In genomic region chrX:78073147-78074077, GRCh38 we compare ENCODE assay signal across 7 cellular contexts. TPM values are rescaled to one million over a fixed set of nuclear protein-coding genes. Genes with fewer than 3 reads are reported as not detected.
A peak's percentile ranks its signal among the peaks of the same experiment; 100 is the strongest.
DNase-seq lines count a peak whose midpoint lies in the region; ATAC-seq, FAIRE-seq and TF ChIP-seq lines count a peak whose summit lies in the region.
"Not testable (repeated sequence)": the region's sequence is repeated elsewhere in the genome, so short reads cannot be mapped to it uniquely, and the experiment has no call there.

No MANE protein-coding gene starts in this region.

- not testable (repeated sequence) for H3K9me1 ChIP-seq in K562 (ENCODE audit: control insufficient read depth, insufficient read depth, low read length)

- WGBS in K562 (ENCODE audit: insufficient coverage, low coverage, missing lambda C conversion rate), result 30% methylated on average over 11 of the region's 14 CpGs

- TF ChIP-seq CTCF in DND-41 (IDR thresholded peaks at IDR 0.05; ENCODE audit: borderline replicate concordance, extremely low read depth, low read length, poor library complexity, severe bottlenecking); K562 (IDR thresholded peaks at IDR 0.05 in 2 of 3, conservative IDR thresholded peaks at IDR 0.05 in 1 of 3; ENCODE audit: insufficient read depth in 2 of 3, low read depth in 1 of 3, low read length in 3 of 3); natural killer cell (IDR thresholded peaks at IDR 0.05): not testable (repeated sequence)

- not testable (repeated sequence) for H3K4me3 Mint-ChIP-seq in activated CD4-positive, alpha-beta T cell treated with anti-CD3 and anti-CD28 coated beads for 36 hours
- peak overlapping the region; percentile 62 for H3K4me3 Mint-ChIP-seq in natural killer cell

- intact Hi-C loops in activated CD4-positive, alpha-beta T cell treated with anti-CD3 and anti-CD28 coated beads for 36 hours (cut with DNase I, micrococcal nuclease), result not testable (repeated sequence)
- intact Hi-C loops in K562 (cut with micrococcal nuclease) (loop anchor here (1.0 kb wide), 1 partner anchor 9 kb away; no protein-coding TSS in a partner anchor), natural killer cell (cut with micrococcal nuclease) (loop anchor here (1.0 kb wide), 2 partner anchors 31 to 163 kb away; partner anchors contain the start of genes ATP7A and PGK1)

- not testable (repeated sequence) for TF ChIP-seq RAD21 in K562 (CRISPR knock-in tag; conservative IDR thresholded peaks at IDR 0.05 in 1 of 2, IDR thresholded peaks at IDR 0.05 in 1 of 2)

- not testable (repeated sequence) for TF ChIP-seq EP300 in K562 (IDR thresholded peaks at IDR 0.05; ENCODE audit: low read length)

- H3K79me2 ChIP-seq in DND-41 (ENCODE audit: insufficient read depth, low read length); K562 (ENCODE audit: control insufficient read depth, insufficient read depth, low read length): not testable (repeated sequence)

- H3K27me3 ChIP-seq in DND-41 (ENCODE audit: insufficient read depth, low read length, poor library complexity); K562 (ENCODE audit: control insufficient read depth in 2 of 2, insufficient read depth in 2 of 2, low read length in 2 of 2): not testable (repeated sequence)

- H3K9me3 ChIP-seq in DND-41 (ENCODE audit: insufficient read depth, low read length, severe bottlenecking); K562 (replicated peaks; ENCODE audit: control insufficient read depth, insufficient read depth, low read depth, low read length): not testable (repeated sequence)

- not testable (repeated sequence) for H3K27me3 Mint-ChIP-seq in activated CD4-positive, alpha-beta T cell treated with anti-CD3 and anti-CD28 coated beads for 36 hours; natural killer cell (ENCODE audit: low read depth in 2 of 2)

- H3K4me2 ChIP-seq in DND-41 (ENCODE audit: insufficient read depth, low read length); K562 (ENCODE audit: insufficient read depth, low read length): not testable (repeated sequence)

- not testable (repeated sequence) for FAIRE-seq in K562 (lab: Jason Lieb, UNC)

- POLR2A ChIA-PET in activated CD4-positive, alpha-beta T cell treated with anti-CD3 and anti-CD28 coated beads for 36 hours (lab: Charles Lee); K562 (lab: Yijun Ruan, JAX): not testable (repeated sequence)

- CTCF ChIA-PET in activated CD4-positive, alpha-beta T cell treated with anti-CD3 and anti-CD28 coated beads for 36 hours (lab: Charles Lee), result interaction anchor here (1.1 kb wide), 1 partner anchor 163 kb away, joined by 4 read pairs; the partner anchor contains the start of gene ATP7A
- CTCF ChIA-PET in K562 (lab: Yijun Ruan, JAX; ENCODE audit: low intra/inter-chr PET ratio), result not testable (repeated sequence)

- H4K20me1 ChIP-seq in DND-41 (ENCODE audit: insufficient read depth, low read length); K562 (replicated peaks; ENCODE audit: control insufficient read depth, insufficient read depth, low read length): not testable (repeated sequence)

- DNase-seq in DND-41 (peak; percentile 67), natural killer cell (peak; percentile 33)
- peak; percentile 44 for DNase-seq in activated CD4-positive, alpha-beta T cell treated with anti-CD3 and anti-CD28 coated beads for 36 hours
- DNase-seq in activated CD8-positive, alpha-beta memory T cell treated with anti-CD3 and anti-CD28 coated beads, Interleukin-2, amount 50 U/mL, for 1 hour (ENCODE audit: extremely low read depth), result peak; percentile 26
- peak; percentile 4 for DNase-seq in activated naive CD4-positive, alpha-beta T cell treated with Interleukin-2 at 50 U/mL for 16 hours
- DNase-seq in K562 (ENCODE audit: extremely low read depth in 1 of 4, low spot score in 3 of 4), result not testable (repeated sequence)
- peak; percentile 8 to 13 for DNase-seq in stimulated activated CD8-positive, alpha-beta memory T cell treated with anti-CD3 and anti-CD28 coated beads, Interleukin-2, amount 100 ng/mL, for 1 hour (ENCODE audit: low read depth in 2 of 2)

- H3K27ac Mint-ChIP-seq in activated CD4-positive, alpha-beta T cell treated with anti-CD3 and anti-CD28 coated beads for 36 hours, result peak overlapping the region; percentile 13
- H3K27ac Mint-ChIP-seq in natural killer cell, result peak overlapping the region; percentile 77 to 86

- H3K27ac ChIP-seq in DND-41 (ENCODE audit: low read length); K562 (ENCODE audit: extremely low read depth, low read depth, low read length): not testable (repeated sequence)

- not testable (repeated sequence) for H3K9ac ChIP-seq in DND-41 (ENCODE audit: low read depth, low read length); K562 (ENCODE audit: insufficient read depth in 1 of 2, low read depth in 2 of 2, low read length in 2 of 2)

- not testable (repeated sequence) for BruUV-seq in K562 (replicated peaks; lab: Mats Ljungman, UMichigan)

- H3K9me3 Mint-ChIP-seq in activated CD4-positive, alpha-beta T cell treated with anti-CD3 and anti-CD28 coated beads for 36 hours (ENCODE audit: low read depth), result peaks cover 13% of the 10 kb centered on the region
- not testable (repeated sequence) for H3K9me3 Mint-ChIP-seq in natural killer cell

- not testable (repeated sequence) for H2AFZ ChIP-seq in DND-41 (ENCODE audit: low read depth, low read length); K562 (ENCODE audit: low read depth, low read length)

- H3K36me3 Mint-ChIP-seq in activated CD4-positive, alpha-beta T cell treated with anti-CD3 and anti-CD28 coated beads for 36 hours (ENCODE audit: low read depth), result peaks cover 10% of the 10 kb centered on the region
- H3K36me3 Mint-ChIP-seq in natural killer cell, result not testable (repeated sequence)

- ATAC-seq in DND-41 (ENCODE audit: insufficient read depth, low read depth) (peak; percentile 88), natural killer cell (peak; percentile 66 to 85 (median 83))
- ATAC-seq in activated CD4-positive, alpha-beta T cell treated with anti-CD3 and anti-CD28 coated beads for 36 hours; K562: not testable (repeated sequence)

- not testable (repeated sequence) for H3K36me3 ChIP-seq in DND-41 (ENCODE audit: insufficient read depth, low read length); K562 (ENCODE audit: control insufficient read depth, insufficient read depth, low read length)

- H3K4me1 Mint-ChIP-seq in activated CD4-positive, alpha-beta T cell treated with anti-CD3 and anti-CD28 coated beads for 36 hours, result peaks cover 10% of the 10 kb centered on the region
- H3K4me1 Mint-ChIP-seq in natural killer cell, result peaks cover 10 to 12% of the 10 kb centered on the region in 2 donors

- not testable (repeated sequence) for TF ChIP-seq POLR2A in K562 (conservative IDR thresholded peaks at IDR 0.05)

- not testable (repeated sequence) for H3K4me3 ChIP-seq in DND-41 (ENCODE audit: low read depth in 1 of 2, low read length in 2 of 2); K562

- in situ Hi-C loops in K562 (cut with MboI), result not testable (repeated sequence)

- H3K4me1 ChIP-seq in DND-41 (ENCODE audit: insufficient read depth, low read length); K562 (replicated peaks in 1 of 2; ENCODE audit: control insufficient read depth in 2 of 2, insufficient read depth in 2 of 2, low read length in 2 of 2): not testable (repeated sequence)

TF ChIP-seq in K562, 482 proteins besides CTCF, POLR2A, EP300 and RAD21:
- peak; percentile 42 for TF ChIP-seq NFYB (IDR thresholded peaks at IDR 0.05; ENCODE audit: extremely low read depth, insufficient read length)

RNA-seq across cellular contexts. Expression of gene PGK1, which starts 30.6 kb away (rescaled TPM):
- total RNA-seq in activated CD4-positive, alpha-beta T cell treated with anti-CD3 and anti-CD28 coated beads for 36 hours, result 1,000 to 10,000 TPM; 1,263 to 1,446 TPM
- total RNA-seq in K562 (2011; cell fraction: chromatin; rRNA removed; ENCODE audit: low replicate concordance), result 215 and 344 TPM in 2 replicates
- 122 and 149 TPM in 2 replicates for total RNA-seq in K562 (2011; cell fraction: nucleolus; rRNA removed)
- 251 and 270 TPM in 2 replicates for total RNA-seq in K562 (2011; cell fraction: nucleoplasm; rRNA removed)
- 199 and 230 TPM in 2 replicates for total RNA-seq in K562 (2014; rRNA removed)
- total RNA-seq in K562 (2014; rRNA removed; fragmentation: Illumina TruSeq; extraction: Trizol), result 378 and 428 TPM in 2 replicates
- 253 and 265 TPM in 2 replicates for total RNA-seq in K562 (2015; rRNA removed; fragmentation: Illumina TruSeq; extraction: Trizol)
- 397 and 412 TPM in 2 replicates for total RNA-seq in K562 (2021)
- 1,361 and 1,378 TPM in 2 replicates for polyA plus RNA-seq in K562 (2011; rRNA removed)
- 471 and 871 TPM in 2 replicates for polyA plus RNA-seq in K562 (2011; cell fraction: cytosol; rRNA removed)
- polyA plus RNA-seq in K562 (2011; cell fraction: nucleus; rRNA removed), result 372 and 830 TPM in 2 replicates
- 355 and 529 TPM in 2 replicates for polyA plus RNA-seq in K562 (2012)
- polyA plus RNA-seq in K562 (2014; fragmentation: Illumina TruSeq; extraction: Trizol), result 332 and 352 TPM in 2 replicates
- 100 to 1,000 TPM; 541 to 543 TPM for polyA plus RNA-seq in K562 (2014; fragmentation: Nextera tagmentation; extraction: Ambion mirVana)
- polyA plus RNA-seq in K562 (2014; rRNA removed), result 294 and 317 TPM in 2 replicates
- polyA minus RNA-seq in K562 (2011; rRNA and poly(A)+ RNA removed), result 737 and 825 TPM in 2 replicates
- polyA minus RNA-seq in K562 (2011; cell fraction: cytosol; rRNA and poly(A)+ RNA removed), result 247 and 288 TPM in 2 replicates
- polyA minus RNA-seq in K562 (2011; cell fraction: nucleus; rRNA and poly(A)+ RNA removed), result 69.6 and 149 TPM in 2 replicates
- 100 to 1,000 TPM; 200 to 205 (median 203) TPM for total RNA-seq in natural killer cell
